Comparison of ENCODE assay signal across 8 cellular contexts in the genomic region with DNA sequence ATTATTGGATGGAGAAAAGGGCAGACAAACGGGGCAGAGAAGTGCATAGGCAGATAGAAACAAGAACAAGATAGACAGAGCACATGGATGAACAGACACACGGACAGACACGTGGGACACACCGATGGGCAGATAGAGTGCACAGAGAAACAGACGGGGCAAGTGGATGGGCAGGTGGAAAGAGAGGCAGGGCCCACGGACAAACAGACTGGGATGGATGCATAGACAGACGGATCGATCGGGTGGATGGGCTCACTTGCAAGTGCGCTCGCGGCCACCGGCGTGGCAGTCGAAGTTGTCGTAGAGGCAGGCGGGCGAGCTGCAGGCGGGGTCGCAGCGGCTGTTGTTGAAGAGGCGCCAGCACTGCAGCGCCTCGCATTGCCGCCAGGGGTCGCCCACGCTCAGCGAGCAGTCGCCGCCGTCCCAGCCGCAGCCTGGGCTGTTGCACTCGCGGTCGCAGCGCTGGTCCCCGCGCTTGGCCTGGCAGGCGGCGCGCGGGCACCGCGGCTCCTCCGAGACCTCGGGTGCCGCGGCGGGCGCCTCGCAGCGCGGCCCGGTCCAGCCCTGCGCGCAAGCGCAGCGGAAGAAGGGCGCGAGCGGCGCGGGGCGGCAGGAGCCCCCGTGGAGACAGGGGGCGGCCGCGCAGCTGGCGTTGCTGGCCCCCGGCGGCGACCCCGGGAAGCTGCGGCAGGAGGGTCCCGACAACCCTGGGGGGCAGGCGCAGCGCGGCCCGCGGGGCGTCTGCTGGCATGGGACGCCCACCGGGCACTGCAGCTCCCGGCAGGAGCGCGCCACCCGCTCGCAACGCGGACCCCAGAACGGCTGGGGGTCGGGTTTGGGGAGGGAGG. TPM values are rescaled to one million over a fixed set of nuclear protein-coding genes. Genes with fewer than 3 reads are reported as not detected.
DNase-seq lines count a peak whose midpoint lies in the region; ATAC-seq, FAIRE-seq and TF ChIP-seq lines count a peak whose summit lies in the region.

No MANE protein-coding gene starts in this region.

- in situ Hi-C loops in KBM-7 (cut with MboI; ENCODE audit: low pct_unique_long_range_greater_than_20kb, low sequenced_read_pairs): no loop called here

- H3K4me1 ChIP-seq in foreskin keratinocyte: no peaks in the 10 kb centered on the region

- peaks cover 4% of the 10 kb centered on the region for H3K27me3 ChIP-seq in foreskin keratinocyte

- TF ChIP-seq POLR2A in GM12891 (IDR thresholded peaks at IDR 0.05; ENCODE audit: low read depth, low read length): no peak

- peak; percentile 96 for TF ChIP-seq CTCF in foreskin keratinocyte (conservative IDR thresholded peaks at IDR 0.05)

- FAIRE-seq in GM12891 (lab: Jason Lieb, UNC): peak; percentile 98

- ATAC-seq in foreskin keratinocyte (peak; percentile 73), GM21717 (IDR thresholded peaks at IDR 0.05; ENCODE audit: unreplicated experiment) (no peak)

- H3K27ac ChIP-seq in foreskin keratinocyte: no peak overlapping the region

- DNase-seq in GM12891 (ENCODE audit: insufficient read length, low spot score) (peak; percentile 86), KBM-7 (peak; percentile 89), RPMI8226 (peak; percentile 87), foreskin keratinocyte (no peak), nucleus accumbens (lab: John Stamatoyannopoulos, UW) (peak in 49 of 56 donors; percentile 8 to 85 (median 49)), superior temporal gyrus (ENCODE audit: extremely low spot score) (peak; percentile 74)
- peak; percentile 72 for DNase-seq in activated T-helper 9 cell treated with anti-CD3 and anti-CD28 coated beads, Interleukin-2, amount 50 U/mL, for 16 hours (ENCODE audit: low read depth)

TF ChIP-seq in GM12891, 5 proteins besides CTCF, POLR2A, EP300 and RAD21:
- TF ChIP-seq POLR2AphosphoS5 (IDR thresholded peaks at IDR 0.05; ENCODE audit: low read depth, low read length): no peak
- no peak for TF ChIP-seq POU2F2 (IDR thresholded peaks at IDR 0.05; ENCODE audit: low read depth, low read length)
- TF ChIP-seq TAF1 (IDR thresholded peaks at IDR 0.05; ENCODE audit: low read depth, low read length): no peak
- TF ChIP-seq PAX5 (IDR thresholded peaks at IDR 0.05; ENCODE audit: insufficient read depth, low read length, severe bottlenecking): no peak
- no peak for TF ChIP-seq SPI1 (IDR thresholded peaks at IDR 0.05; ENCODE audit: low read depth, low read length)

RNA-seq across cellular contexts. Expression of a gene that starts 23.3 kb away (rescaled TPM):
- polyA plus RNA-seq in GM12891 (2012; ENCODE audit: low read depth, missing spikeins): 0.42 TPM
- 0.21 and 0.24 TPM in 2 replicates for total RNA-seq in foreskin keratinocyte
- polyA plus RNA-seq in foreskin keratinocyte: 0.04 and 0.09 TPM in 2 replicates

RNA-seq across cellular contexts. Expression of a gene that starts 54.8 kb away (rescaled TPM):
- 0.14 TPM for polyA plus RNA-seq in GM12891 (2012; ENCODE audit: low read depth, missing spikeins)
- total RNA-seq in foreskin keratinocyte: 0.10 TPM in 1 of 2 replicates, not detected in the other
- polyA plus RNA-seq in foreskin keratinocyte: 0.06 and 0.12 TPM in 2 replicates

Comparison
In these comparisons a context has a peak if more than half of its experiments do, and no peak if none do; other contexts are left out.
1. DNase-seq: peak in GM12891 (single experiment), KBM-7 (single experiment), RPMI8226 (single experiment), activated T-helper 9 cell treated with anti-CD3 and anti-CD28 coated beads, Interleukin-2, amount 50 U/mL, for 16 hours (single experiment), nucleus accumbens (49 of 56) and superior temporal gyrus (single experiment); none in foreskin keratinocyte (0 of 2).